Comparison of ENCODE assay signal across 8 cellular contexts in the genomic region with DNA sequence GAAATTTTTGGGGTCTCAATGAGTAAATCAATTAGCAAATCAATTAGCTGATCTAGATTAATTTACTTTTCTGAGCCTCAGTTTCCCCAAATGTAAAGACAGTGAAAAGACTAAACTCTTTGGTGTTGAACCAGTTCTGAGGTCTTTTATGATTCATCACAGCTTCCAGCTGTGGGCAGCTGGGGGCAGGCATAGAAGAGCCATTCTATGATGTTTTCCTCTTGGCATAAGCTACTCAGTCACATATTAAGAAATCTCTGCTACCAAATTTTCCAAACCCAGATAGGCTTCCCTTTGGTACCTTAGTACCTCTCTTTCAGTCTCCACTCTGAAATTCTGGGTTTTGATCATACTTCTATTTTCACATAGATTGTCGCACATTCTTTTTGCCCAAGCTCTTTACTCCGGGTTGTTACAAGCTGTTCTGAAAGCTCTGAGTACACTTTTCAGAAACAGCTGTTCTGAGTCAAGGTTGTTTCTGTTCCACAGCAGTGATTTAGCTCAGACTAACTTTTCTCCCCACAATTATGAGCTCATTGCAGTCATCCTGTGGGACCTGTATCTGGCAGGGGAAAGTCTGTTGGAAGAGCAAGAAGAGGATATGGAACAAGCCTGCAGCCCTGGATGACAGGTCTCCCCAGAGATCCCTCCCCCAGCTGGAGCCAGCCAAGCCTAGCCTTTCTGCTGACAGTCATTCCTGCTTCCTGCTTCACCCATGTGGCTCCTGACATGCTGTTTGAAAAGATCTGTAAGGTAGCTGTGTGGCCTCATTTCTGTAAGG.
DNase-seq lines count a peak whose midpoint lies in the region; ATAC-seq and TF ChIP-seq lines count a peak whose summit lies in the region.

No MANE protein-coding gene starts in this region.

- H3K9me3 ChIP-seq in gastroesophageal sphincter, result no peaks in the 10 kb centered on the region
- H3K9me3 ChIP-seq in stomach smooth muscle (ENCODE audit: control insufficient read depth in 2 of 2, low read length in 2 of 2), result no peaks in the 10 kb centered on the region
- H3K9me3 ChIP-seq in effector memory CD4-positive, alpha-beta T cell (ENCODE audit: control insufficient read depth, low read length), result no peaks in the 10 kb centered on the region

- H3K4me3 Mint-ChIP-seq in activated CD8-positive, alpha-beta memory T cell treated with anti-CD3 and anti-CD28 coated beads, Interleukin-2, amount 10 ng/mL, durations not matched to agents 7 days and 5 days, result no peak overlapping the region

- TF ChIP-seq POLR2A in gastroesophageal sphincter (IDR thresholded peaks at IDR 0.05), result no peak

- H3K27ac Mint-ChIP-seq in activated CD8-positive, alpha-beta memory T cell treated with anti-CD3 and anti-CD28 coated beads, Interleukin-2, amount 10 ng/mL, durations not matched to agents 7 days and 5 days, result no peak overlapping the region

- H3K27ac ChIP-seq in gastroesophageal sphincter, result peak overlapping the region in 3 of 4 donors; percentile 14 to 59 (median 39)
- peak overlapping the region; percentile 1 for H3K27ac ChIP-seq in stomach smooth muscle (ENCODE audit: low read length)
- H3K27ac ChIP-seq in effector memory CD4-positive, alpha-beta T cell (ENCODE audit: insufficient read depth, low read length, poor library complexity, severe bottlenecking), result no peak overlapping the region

- 18 to 26% methylated on average over 2 of the region's 2 CpGs for WGBS in gastroesophageal sphincter (ENCODE audit: low coverage in 1 of 2), 2 donors

- no peak for TF ChIP-seq CTCF in gastroesophageal sphincter (IDR thresholded peaks at IDR 0.05)

- no peaks in the 10 kb centered on the region for H3K9me3 Mint-ChIP-seq in activated CD8-positive, alpha-beta memory T cell treated with anti-CD3 and anti-CD28 coated beads, Interleukin-2, amount 10 ng/mL, durations not matched to agents 7 days and 5 days (ENCODE audit: low read depth)

- CTCF ChIA-PET in activated CD8-positive, alpha-beta memory T cell treated with anti-CD3 and anti-CD28 coated beads, Interleukin-2, amount 10 ng/mL, durations not matched to agents 7 days and 5 days (lab: Charles Lee), result no interaction called here

- no peaks in the 10 kb centered on the region for H3K27me3 Mint-ChIP-seq in activated CD8-positive, alpha-beta memory T cell treated with anti-CD3 and anti-CD28 coated beads, Interleukin-2, amount 10 ng/mL, durations not matched to agents 7 days and 5 days

- H3K4me1 ChIP-seq in gastroesophageal sphincter (peaks cover 0 to 5% (median 0%) of the 10 kb centered on the region in 3 donors), stomach smooth muscle (ENCODE audit: control insufficient read depth, insufficient read depth, low read length) (no peaks in the 10 kb centered on the region)
- H3K4me1 ChIP-seq in effector memory CD4-positive, alpha-beta T cell (ENCODE audit: control insufficient read depth, insufficient read depth, low read length, poor library complexity, severe bottlenecking), result no peaks in the 10 kb centered on the region

- no peaks in the 10 kb centered on the region for H3K4me1 Mint-ChIP-seq in activated CD8-positive, alpha-beta memory T cell treated with anti-CD3 and anti-CD28 coated beads, Interleukin-2, amount 10 ng/mL, durations not matched to agents 7 days and 5 days

- ATAC-seq in GM19438 (IDR thresholded peaks at IDR 0.05; ENCODE audit: low read depth, unreplicated experiment) (peak; percentile 59), HG03432 (IDR thresholded peaks at IDR 0.05; ENCODE audit: unreplicated experiment) (peak; percentile 66), gastroesophageal sphincter (peak; percentile 92)
- no peak for ATAC-seq in activated CD8-positive, alpha-beta memory T cell treated with anti-CD3 and anti-CD28 coated beads, Interleukin-2, amount 10 ng/mL, durations not matched to agents 7 days and 5 days

- no peak overlapping the region for H3K4me3 ChIP-seq in gastroesophageal sphincter
- H3K4me3 ChIP-seq in stomach smooth muscle (ENCODE audit: low read length in 2 of 2), result no peak overlapping the region
- no peak overlapping the region for H3K4me3 ChIP-seq in effector memory CD4-positive, alpha-beta T cell (ENCODE audit: insufficient read depth, low read depth, low read length, poor library complexity, severe bottlenecking)

- H3K27me3 ChIP-seq in gastroesophageal sphincter (no peaks in the 10 kb centered on the region), stomach smooth muscle (ENCODE audit: control insufficient read depth in 1 of 2, insufficient read depth in 2 of 2, low read length in 2 of 2) (no peaks in the 10 kb centered on the region)
- H3K27me3 ChIP-seq in effector memory CD4-positive, alpha-beta T cell (replicated peaks; ENCODE audit: control insufficient read depth, insufficient read depth, low read length, poor library complexity, severe bottlenecking), result no peaks in the 10 kb centered on the region

- TF ChIP-seq EP300 in gastroesophageal sphincter (IDR thresholded peaks at IDR 0.05), result no peak

- no peaks in the 10 kb centered on the region for H3K36me3 Mint-ChIP-seq in activated CD8-positive, alpha-beta memory T cell treated with anti-CD3 and anti-CD28 coated beads, Interleukin-2, amount 10 ng/mL, durations not matched to agents 7 days and 5 days

- H3K36me3 ChIP-seq in gastroesophageal sphincter, result no peaks in the 10 kb centered on the region
- no peaks in the 10 kb centered on the region for H3K36me3 ChIP-seq in stomach smooth muscle (ENCODE audit: control insufficient read depth in 2 of 2, insufficient read depth in 2 of 2, low read length in 2 of 2)
- no peaks in the 10 kb centered on the region for H3K36me3 ChIP-seq in effector memory CD4-positive, alpha-beta T cell (ENCODE audit: control insufficient read depth, insufficient read depth, low read length)

- H3K9ac ChIP-seq in stomach smooth muscle (ENCODE audit: low read length in 2 of 2), result no peak overlapping the region

- DNase-seq in effector memory CD4-positive, alpha-beta T cell, result no peak
- no peak for DNase-seq in NCI-H146 (lab: John Stamatoyannopoulos, UW)
- DNase-seq in activated CD8-positive, alpha-beta memory T cell treated with anti-CD3 and anti-CD28 coated beads, Interleukin-2, amount 10 ng/mL, durations not matched to agents 7 days and 5 days, result no peak
- no peak for DNase-seq in SKM-1 treated with dmso at 0.1 percent for 144 hours (lab: John Stamatoyannopoulos, UW; ENCODE audit: unreplicated experiment)
